Comparison of ENCODE assay signal across 1 cellular context in the genomic region with DNA sequence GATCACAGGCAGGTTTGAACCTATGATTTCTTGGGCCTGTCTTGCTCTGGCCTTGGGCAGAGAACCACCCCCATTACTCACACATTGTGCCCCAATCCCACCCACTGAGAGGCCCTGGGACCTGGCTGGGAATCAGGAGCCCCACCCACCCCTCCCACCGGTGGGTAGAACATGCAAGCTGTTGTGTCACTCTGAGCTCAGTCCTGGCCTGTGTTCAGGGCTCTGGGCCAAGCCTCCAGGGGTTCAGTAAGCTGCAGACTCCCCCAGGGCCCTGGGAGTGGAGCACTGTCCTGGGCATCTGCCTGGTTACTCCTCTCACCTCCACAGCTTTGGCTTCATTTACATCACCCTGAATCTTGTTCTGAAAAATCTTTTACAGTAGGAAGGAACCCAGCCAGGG.
TF ChIP-seq lines count a peak whose summit lies in the region.

No MANE protein-coding gene starts in this region.

TF ChIP-seq in HEK293, 187 proteins besides CTCF, POLR2A, EP300 and RAD21 (continued from another document and continues in another):
- TF ChIP-seq ZNF280D (tag by site-specific recombination; IDR thresholded peaks at IDR 0.05) (no peak), ZNF549 (tag by site-specific recombination; IDR thresholded peaks at IDR 0.05) (no peak), ZNF626 (tag by site-specific recombination; IDR thresholded peaks at IDR 0.05) (no peak), ZNF785 (tag by site-specific recombination; IDR thresholded peaks at IDR 0.05) (no peak), ZNF600 (tag by site-specific recombination; IDR thresholded peaks at IDR 0.05) (no peak), GLIS1 (tag by site-specific recombination; IDR thresholded peaks at IDR 0.05) (peak; percentile 93), ZNF19 (tag by site-specific recombination; IDR thresholded peaks at IDR 0.05; ENCODE audit: low read depth) (no peak), ZNF560 (tag by site-specific recombination; IDR thresholded peaks at IDR 0.05; ENCODE audit: borderline replicate concordance) (no peak), ZNF416 (tag by site-specific recombination; IDR thresholded peaks at IDR 0.05) (no peak), ZNF645 (tag by site-specific recombination; IDR thresholded peaks at IDR 0.05) (no peak), ZNF239 (tag by site-specific recombination; IDR thresholded peaks at IDR 0.05) (no peak), ZNF837 (tag by site-specific recombination; IDR thresholded peaks at IDR 0.05) (no peak), ZBTB48 (tag by site-specific recombination; IDR thresholded peaks at IDR 0.05) (peak; percentile 20; the same call in 1 of the 2 replicates), PRDM10 (tag by site-specific recombination; IDR thresholded peaks at IDR 0.05) (peak; percentile 68; the same call in 1 of the 2 replicates), IKZF3 (tag by site-specific recombination; IDR thresholded peaks at IDR 0.05) (no peak), ZNF510 (tag by site-specific recombination; IDR thresholded peaks at IDR 0.05; ENCODE audit: insufficient replicate concordance) (no peak), ZBTB20 (tag by site-specific recombination; IDR thresholded peaks at IDR 0.05) (peak; percentile 48; the same call in 1 of the 2 replicates), ZNF660 (tag by site-specific recombination; IDR thresholded peaks at IDR 0.05) (no peak), ZNF391 (tag by site-specific recombination; IDR thresholded peaks at IDR 0.05; ENCODE audit: borderline replicate concordance, low read depth) (no peak), HOXA7 (CRISPR knock-in tag; IDR thresholded peaks at IDR 0.05; ENCODE audit: borderline replicate concordance) (no peak), SCRT1 (tag by site-specific recombination; IDR thresholded peaks at IDR 0.05; ENCODE audit: borderline replicate concordance) (no peak), ZNF623 (tag by site-specific recombination; IDR thresholded peaks at IDR 0.05) (no peak), ZNF292 (tag by site-specific recombination; IDR thresholded peaks at IDR 0.05; ENCODE audit: borderline replicate concordance, low read depth) (no peak), ZNF274 (IDR thresholded peaks at IDR 0.05; ENCODE audit: low read length) (no peak), ZNF274 (tag by site-specific recombination; IDR thresholded peaks at IDR 0.05; ENCODE audit: borderline replicate concordance) (no peak), ZNF311 (tag by site-specific recombination; IDR thresholded peaks at IDR 0.05; ENCODE audit: borderline replicate concordance) (no peak), ZNF335 (tag by site-specific recombination; conservative IDR thresholded peaks at IDR 0.05) (0 out of 2 replicates have a peak, but pooled peaks have one; percentile 27), ZNF830 (tag by site-specific recombination; IDR thresholded peaks at IDR 0.05; ENCODE audit: low read depth) (no peak), SP3 (tag by site-specific recombination; IDR thresholded peaks at IDR 0.05) (no peak), ZNF518A (tag by site-specific recombination; conservative IDR thresholded peaks at IDR 0.05; ENCODE audit: low read depth) (no peak), ZFHX2 (tag by site-specific recombination; conservative IDR thresholded peaks at IDR 0.05) (peak; percentile 41; the same call in 1 of the 2 replicates)
- TF ChIP-seq, protein P1, sequence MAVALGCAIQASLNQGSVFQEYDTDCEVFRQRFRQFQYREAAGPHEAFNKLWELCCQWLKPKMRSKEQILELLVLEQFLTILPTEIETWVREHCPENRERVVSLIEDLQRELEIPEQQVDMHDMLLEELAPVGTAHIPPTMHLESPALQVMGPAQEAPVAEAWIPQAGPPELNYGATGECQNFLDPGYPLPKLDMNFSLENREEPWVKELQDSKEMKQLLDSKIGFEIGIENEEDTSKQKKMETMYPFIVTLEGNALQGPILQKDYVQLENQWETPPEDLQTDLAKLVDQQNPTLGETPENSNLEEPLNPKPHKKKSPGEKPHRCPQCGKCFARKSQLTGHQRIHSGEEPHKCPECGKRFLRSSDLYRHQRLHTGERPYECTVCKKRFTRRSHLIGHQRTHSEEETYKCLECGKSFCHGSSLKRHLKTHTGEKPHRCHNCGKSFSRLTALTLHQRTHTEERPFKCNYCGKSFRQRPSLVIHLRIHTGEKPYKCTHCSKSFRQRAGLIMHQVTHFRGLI (tag by site-specific recombination; IDR thresholded peaks at IDR 0.05) = no peak
- TF ChIP-seq, protein P2, sequence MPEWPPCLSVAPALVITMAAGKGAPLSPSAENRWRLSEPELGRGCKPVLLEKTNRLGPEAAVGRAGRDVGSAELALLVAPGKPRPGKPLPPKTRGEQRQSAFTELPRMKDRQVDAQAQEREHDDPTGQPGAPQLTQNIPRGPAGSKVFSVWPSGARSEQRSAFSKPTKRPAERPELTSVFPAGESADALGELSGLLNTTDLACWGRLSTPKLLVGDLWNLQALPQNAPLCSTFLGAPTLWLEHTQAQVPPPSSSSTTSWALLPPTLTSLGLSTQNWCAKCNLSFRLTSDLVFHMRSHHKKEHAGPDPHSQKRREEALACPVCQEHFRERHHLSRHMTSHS (tag by site-specific recombination; IDR thresholded peaks at IDR 0.05) = no peak
- TF ChIP-seq, protein P3, sequence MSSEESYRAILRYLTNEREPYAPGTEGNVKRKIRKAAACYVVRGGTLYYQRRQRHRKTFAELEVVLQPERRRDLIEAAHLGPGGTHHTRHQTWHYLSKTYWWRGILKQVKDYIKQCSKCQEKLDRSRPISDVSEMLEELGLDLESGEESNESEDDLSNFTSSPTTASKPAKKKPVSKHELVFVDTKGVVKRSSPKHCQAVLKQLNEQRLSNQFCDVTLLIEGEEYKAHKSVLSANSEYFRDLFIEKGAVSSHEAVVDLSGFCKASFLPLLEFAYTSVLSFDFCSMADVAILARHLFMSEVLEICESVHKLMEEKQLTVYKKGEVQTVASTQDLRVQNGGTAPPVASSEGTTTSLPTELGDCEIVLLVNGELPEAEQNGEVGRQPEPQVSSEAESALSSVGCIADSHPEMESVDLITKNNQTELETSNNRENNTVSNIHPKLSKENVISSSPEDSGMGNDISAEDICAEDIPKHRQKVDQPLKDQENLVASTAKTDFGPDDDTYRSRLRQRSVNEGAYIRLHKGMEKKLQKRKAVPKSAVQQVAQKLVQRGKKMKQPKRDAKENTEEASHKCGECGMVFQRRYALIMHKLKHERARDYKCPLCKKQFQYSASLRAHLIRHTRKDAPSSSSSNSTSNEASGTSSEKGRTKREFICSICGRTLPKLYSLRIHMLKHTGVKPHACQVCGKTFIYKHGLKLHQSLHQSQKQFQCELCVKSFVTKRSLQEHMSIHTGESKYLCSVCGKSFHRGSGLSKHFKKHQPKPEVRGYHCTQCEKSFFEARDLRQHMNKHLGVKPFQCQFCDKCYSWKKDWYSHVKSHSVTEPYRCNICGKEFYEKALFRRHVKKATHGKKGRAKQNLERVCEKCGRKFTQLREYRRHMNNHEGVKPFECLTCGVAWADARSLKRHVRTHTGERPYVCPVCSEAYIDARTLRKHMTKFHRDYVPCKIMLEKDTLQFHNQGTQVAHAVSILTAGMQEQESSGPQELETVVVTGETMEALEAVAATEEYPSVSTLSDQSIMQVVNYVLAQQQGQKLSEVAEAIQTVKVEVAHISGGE (tag by site-specific recombination; conservative IDR thresholded peaks at IDR 0.05; ENCODE audit: low read depth) = no peak
- TF ChIP-seq, protein P4, sequence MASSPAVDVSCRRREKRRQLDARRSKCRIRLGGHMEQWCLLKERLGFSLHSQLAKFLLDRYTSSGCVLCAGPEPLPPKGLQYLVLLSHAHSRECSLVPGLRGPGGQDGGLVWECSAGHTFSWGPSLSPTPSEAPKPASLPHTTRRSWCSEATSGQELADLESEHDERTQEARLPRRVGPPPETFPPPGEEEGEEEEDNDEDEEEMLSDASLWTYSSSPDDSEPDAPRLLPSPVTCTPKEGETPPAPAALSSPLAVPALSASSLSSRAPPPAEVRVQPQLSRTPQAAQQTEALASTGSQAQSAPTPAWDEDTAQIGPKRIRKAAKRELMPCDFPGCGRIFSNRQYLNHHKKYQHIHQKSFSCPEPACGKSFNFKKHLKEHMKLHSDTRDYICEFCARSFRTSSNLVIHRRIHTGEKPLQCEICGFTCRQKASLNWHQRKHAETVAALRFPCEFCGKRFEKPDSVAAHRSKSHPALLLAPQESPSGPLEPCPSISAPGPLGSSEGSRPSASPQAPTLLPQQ (tag by site-specific recombination; IDR thresholded peaks at IDR 0.05) = no peak
